Comparison of ENCODE assay signal across 8 cellular contexts in genomic region chr10:4512557-4513286, GRCh38.
A peak's percentile ranks its signal among the peaks of the same experiment; 100 is the strongest.
DNase-seq lines count a peak whose midpoint lies in the region; ATAC-seq and TF ChIP-seq lines count a peak whose summit lies in the region.

No MANE protein-coding gene starts in this region.

- peaks cover 0 to 2% of the 10 kb centered on the region in 2 donors for H3K9me3 ChIP-seq in lung (ENCODE audit: control insufficient read depth in 2 of 2, insufficient read depth in 1 of 2, low read length in 1 of 2)

- H3K4me3 ChIP-seq in LNCaP clone FGC (ENCODE audit: low read depth, low read length) (no peak overlapping the region), cardiac fibroblast (replicated peaks in 1 of 2; ENCODE audit: low read depth in 2 of 2, low read length in 2 of 2) (no peak overlapping the region), lung (no peak overlapping the region)

- no peak overlapping the region for H3K4me3 Mint-ChIP-seq in natural killer cell
- H3K4me3 Mint-ChIP-seq in activated T-cell treated with anti-CD3 and anti-CD28 coated beads, Interleukin-2, amount 50 U/mL, for 24 hours, result no peak overlapping the region

- H3K36me3 Mint-ChIP-seq in natural killer cell, result no peaks in the 10 kb centered on the region
- H3K36me3 Mint-ChIP-seq in activated T-cell treated with anti-CD3 and anti-CD28 coated beads, Interleukin-2, amount 50 U/mL, for 24 hours (ENCODE audit: low read depth), result no peaks in the 10 kb centered on the region

- H3K27ac ChIP-seq in lung (ENCODE audit: low read depth in 1 of 2, low read length in 1 of 2), result no peak overlapping the region

- H3K27me3 Mint-ChIP-seq in natural killer cell (ENCODE audit: low read depth in 2 of 2), result peaks cover 13 to 19% of the 10 kb centered on the region in 2 donors
- H3K27me3 Mint-ChIP-seq in activated T-cell treated with anti-CD3 and anti-CD28 coated beads, Interleukin-2, amount 50 U/mL, for 24 hours, result peaks cover 28% of the 10 kb centered on the region

- no peaks in the 10 kb centered on the region for H3K9me3 Mint-ChIP-seq in natural killer cell
- no peaks in the 10 kb centered on the region for H3K9me3 Mint-ChIP-seq in activated T-cell treated with anti-CD3 and anti-CD28 coated beads, Interleukin-2, amount 50 U/mL, for 24 hours

- intact Hi-C loops in natural killer cell (cut with micrococcal nuclease), result no loop called here

- TF ChIP-seq CTCF in LNCaP clone FGC (IDR thresholded peaks at IDR 0.05; ENCODE audit: control insufficient read depth, extremely low read depth, insufficient read depth) (peak; percentile 75), cardiac fibroblast (IDR thresholded peaks at IDR 0.05; ENCODE audit: low read depth, low read length) (peak; percentile 72), lung (IDR thresholded peaks at IDR 0.05; ENCODE audit: control extremely low read depth, extremely low read depth) (peak; percentile 18), natural killer cell (IDR thresholded peaks at IDR 0.05) (no peak)

- H3K27ac Mint-ChIP-seq in natural killer cell, result no peak overlapping the region
- no peak overlapping the region for H3K27ac Mint-ChIP-seq in activated T-cell treated with anti-CD3 and anti-CD28 coated beads, Interleukin-2, amount 50 U/mL, for 24 hours

- WGBS in lung, 2 donors, result 51 to 65% methylated on average over 6 of the region's 6 CpGs

- peaks cover 0 to 7% of the 10 kb centered on the region in 2 donors for H3K4me1 Mint-ChIP-seq in natural killer cell
- H3K4me1 Mint-ChIP-seq in activated T-cell treated with anti-CD3 and anti-CD28 coated beads, Interleukin-2, amount 50 U/mL, for 24 hours (ENCODE audit: low read depth), result peaks cover 8% of the 10 kb centered on the region

- no peaks in the 10 kb centered on the region for H3K27me3 ChIP-seq in lung (ENCODE audit: control insufficient read depth, insufficient read depth)

- peak; percentile 44 for DNase-seq in D341Med (ENCODE audit: low spot score)
- peak; percentile 8 for DNase-seq in LNCaP clone FGC (ENCODE audit: low read depth)
- DNase-seq in cardiac fibroblast (ENCODE audit: low read depth in 2 of 2), result peak; percentile 85 to 88
- no peak for DNase-seq in lung (ENCODE audit: low spot score)
- DNase-seq in DMS114 treated with DMSO at 0.1 percent for 48 hours (lab: John Stamatoyannopoulos, UW; ENCODE audit: unreplicated experiment), result no peak
- no peak for DNase-seq in natural killer cell
- DNase-seq in activated T-cell treated with anti-CD3 and anti-CD28 coated beads, Interleukin-2, amount 50 U/mL, for 24 hours, result no peak

- H3K4me1 ChIP-seq in lung (ENCODE audit: control insufficient read depth in 2 of 2, insufficient read depth in 2 of 2, low read length in 2 of 2), result peaks cover 3 to 17% of the 10 kb centered on the region in 2 donors

- no peaks in the 10 kb centered on the region for H3K36me3 ChIP-seq in lung (ENCODE audit: control insufficient read depth in 2 of 2, insufficient read depth in 2 of 2, low read length in 2 of 2)

- ATAC-seq in lung (ENCODE audit: insufficient read depth, low FRiP score) (no peak), GM19395 (IDR thresholded peaks at IDR 0.05; ENCODE audit: unreplicated experiment) (no peak), natural killer cell (no peak)

Comparison
In these comparisons a context has a peak if more than half of its experiments do, and no peak if none do; other contexts are left out.
1. DNase-seq: peak in D341Med (single experiment), LNCaP clone FGC (single experiment) and cardiac fibroblast (2 of 2); none in lung (single experiment), DMS114 treated with DMSO at 0.1 percent for 48 hours (single experiment), natural killer cell (single experiment) and activated T-cell treated with anti-CD3 and anti-CD28 coated beads, Interleukin-2, amount 50 U/mL, for 24 hours (single experiment).